In genomic region chr19:5478241-5478924, GRCh38 we compare ENCODE assay signal across 20 cellular contexts. TPM values are rescaled to one million over a fixed set of nuclear protein-coding genes. Genes with fewer than 3 reads are reported as not detected.
"Had no signal": no experiment of that assay in that cellular context is flagged by ENCODE, and none has a peak within 500 bp of the region (broad histone marks: within the 10 kb centered on the region; RNA-seq: fewer than 3 reads in every experiment).

No MANE protein-coding gene starts in this region.

- H3K27ac Mint-ChIP-seq: activated T-cell treated with anti-CD3 and anti-CD28 coated beads, Interleukin-2, amount 50 U/mL, for 72 hours had no signal

- H3K27ac ChIP-seq: ascending aorta, heart left ventricle, left ventricle myocardium inferior, upper lobe of left lung had no signal

- H3K4me1 ChIP-seq: ascending aorta, heart left ventricle, left ventricle myocardium inferior, upper lobe of left lung had no signal

- DNase-seq: activated CD4-positive, alpha-beta T cell treated with anti-CD3 and anti-CD28 coated beads for 1 hour; activated CD4-positive, alpha-beta T cell treated with anti-CD3 and anti-CD28 coated beads, Interleukin-2, amount 50 U/mL, for 48 hours; activated CD8-positive, alpha-beta memory T cell treated with anti-CD3 and anti-CD28 coated beads, Interleukin-2, amount 50 U/mL, for 4 hours; activated T-cell treated with anti-CD3 and anti-CD28 coated beads, Interleukin-2, amount 50 U/mL, for 72 hours; effector CD4-positive, alpha-beta T cell; foreskin melanocyte; kidney; left ventricle myocardium inferior; mesenchymal stem cell; nucleus accumbens; stimulated activated CD4-positive, alpha-beta T cell treated with anti-CD3 and anti-CD28 coated beads, Interleukin-12 subunit alpha, Interleukin-12 subunit beta, amount 100 ng/mL, for 4 hours; stimulated activated naive CD4-positive, alpha-beta T cell treated with Interleukin-2 at 50 U/mL for 16 hours; SW 1271; upper lobe of left lung had no signal

- H3K4me3 ChIP-seq: ascending aorta, heart left ventricle, left ventricle myocardium inferior, upper lobe of left lung had no signal

- FAIRE-seq: colon, endothelial cell of umbilical vein, kidney had no signal

- H3K4me3 Mint-ChIP-seq: activated T-cell treated with anti-CD3 and anti-CD28 coated beads, Interleukin-2, amount 50 U/mL, for 72 hours had no signal

- ATAC-seq: activated T-cell treated with anti-CD3 and anti-CD28 coated beads, Interleukin-2, amount 50 U/mL, for 72 hours; heart left ventricle had no signal

- H3K36me3 ChIP-seq: ascending aorta, heart left ventricle, left ventricle myocardium inferior, upper lobe of left lung had no signal

RNA-seq across cellular contexts. Expression of gene ZNRF4, which starts 23.2 kb away (rescaled TPM):
- total RNA-seq: activated T-cell treated with anti-CD3 and anti-CD28 coated beads, Interleukin-2, amount 50 U/mL, for 72 hours; ascending aorta; cardiac septum; endothelial cell of umbilical vein; heart left ventricle; kidney; left ventricle myocardium inferior; pulmonary artery endothelial cell; upper lobe of left lung had no signal
- polyA plus RNA-seq: endothelial cell of umbilical vein, heart left ventricle had no signal
